22 cellular contexts compared by ENCODE assay signal in genomic region chr20:24968278-24968677, GRCh38. TPM values are rescaled to one million over a fixed set of nuclear protein-coding genes. Genes with fewer than 3 reads are reported as not detected.
DNase-seq lines count a peak whose midpoint lies in the region; ATAC-seq, FAIRE-seq and TF ChIP-seq lines count a peak whose summit lies in the region.
"Had no signal": no experiment of that assay in that cellular context is flagged by ENCODE, and none has a peak within 500 bp of the region (broad histone marks: within the 10 kb centered on the region; RNA-seq: fewer than 3 reads in every experiment).

No MANE protein-coding gene starts in this region.

- no CpG with 5 or more reads among the region's 5 CpGs for WGBS in H9 (ENCODE audit: extremely low coverage, insufficient read length, low lambda C conversion rate)

- no peak overlapping the region for H3T11ph ChIP-seq in H9 (ENCODE audit: low read length)

- H2BK5ac ChIP-seq in H9 (ENCODE audit: insufficient read length, low read length), result no peak overlapping the region

- no peak overlapping the region for H2AK5ac ChIP-seq in H9 (ENCODE audit: insufficient read length, low read length)

- H3K14ac ChIP-seq in H9 (ENCODE audit: insufficient read depth, low read length), result no peak overlapping the region

- H4K91ac ChIP-seq in H9 (ENCODE audit: insufficient read length, low read depth, low read length), result no peak overlapping the region

- no peak overlapping the region for H3K4ac ChIP-seq in H9 (ENCODE audit: low read depth, low read length)

- H4K8ac ChIP-seq in H9 (replicated peaks; ENCODE audit: insufficient read length, low read depth, low read length), result no peak overlapping the region

- no peak overlapping the region for H3K4me3 ChIP-seq in OCI-LY3 (ENCODE audit: low read length)
- no peak overlapping the region for H3K4me3 ChIP-seq in kidney (ENCODE audit: low read length in 2 of 2)
- H3K4me3 ChIP-seq: BLaER1, esophagus muscularis mucosa, PC-9, uterus had no signal

- no peaks in the 10 kb centered on the region for H3K4me1 ChIP-seq in H9 (ENCODE audit: insufficient read depth, low read length)
- H3K4me1 ChIP-seq in OCI-LY3 (ENCODE audit: low read length), result peaks cover 40% of the 10 kb centered on the region
- no peaks in the 10 kb centered on the region for H3K4me1 ChIP-seq in kidney (ENCODE audit: control insufficient read depth in 1 of 2, insufficient read depth in 1 of 2, low read depth in 1 of 2, low read length in 2 of 2)
- H3K4me1 ChIP-seq: esophagus muscularis mucosa, uterus had no signal

- no peak overlapping the region for H2BK120ac ChIP-seq in H9 (ENCODE audit: low read depth, low read length, poor library complexity, severe bottlenecking)

- peaks cover 30 to 80% (median 52%) of the 10 kb centered on the region in 3 experiments; a peak in 6 of 7 replicates for H3K36me3 Mint-ChIP-seq in H9 (ENCODE audit: insufficient read depth in 1 of 3, low read depth in 3 of 3)

- intact Hi-C loops in kidney (cut with DNase I), result no loop called here

- no peaks in the 10 kb centered on the region for H3K4me1 Mint-ChIP-seq in H9

- FAIRE-seq in kidney (lab: Jason Lieb, UNC), result no peak

- no peak overlapping the region for H2BK15ac ChIP-seq in H9 (ENCODE audit: low read depth, low read length)

- H3K27me3 ChIP-seq in H9 (ENCODE audit: insufficient read depth, low read length), result no peaks in the 10 kb centered on the region
- no peaks in the 10 kb centered on the region for H3K27me3 ChIP-seq in OCI-LY3 (ENCODE audit: low read depth, low read length)
- H3K27me3 ChIP-seq: BLaER1, esophagus muscularis mucosa, uterus had no signal

- no peaks in the 10 kb centered on the region for H3K23me2 ChIP-seq in H9 (ENCODE audit: insufficient read length, low read depth, low read length, poor library complexity, severe bottlenecking)

- no peak overlapping the region for H3K9ac ChIP-seq in H9 (ENCODE audit: extremely low read depth, insufficient read length, low read length)
- no peak overlapping the region for H3K9ac ChIP-seq in OCI-LY3 (ENCODE audit: low read length)
- no peak overlapping the region for H3K9ac ChIP-seq in kidney (ENCODE audit: low read length in 2 of 2)
- H3K9ac ChIP-seq: BLaER1, SK-N-SH had no signal

- H3K27me3 Mint-ChIP-seq in H9 (ENCODE audit: low read depth), result no peaks in the 10 kb centered on the region
- H3K27me3 Mint-ChIP-seq: brain had no signal

- no peak overlapping the region for H3K27ac Mint-ChIP-seq in H9
- H3K27ac Mint-ChIP-seq: activated naive CD4-positive, alpha-beta T cell treated with anti-CD3 and anti-CD28 coated beads for 36 hours; nephron had no signal

- H3K4me2 ChIP-seq in H9 (ENCODE audit: insufficient read depth, insufficient read length, low read length) (no peak overlapping the region), OCI-LY3 (ENCODE audit: low read length) (0 out of 2 replicates have a peak overlapping the region, but pooled peaks have one; percentile 8)
- H3K4me2 ChIP-seq: BLaER1, PC-9, SK-N-SH had no signal

- H3K18ac ChIP-seq in H9 (ENCODE audit: insufficient read length, low read depth, low read length), result no peak overlapping the region

- H3K79me2 ChIP-seq in H9 (ENCODE audit: insufficient read depth, low read length), result no peaks in the 10 kb centered on the region
- H3K79me2 ChIP-seq in OCI-LY3 (ENCODE audit: low read length), result no peaks in the 10 kb centered on the region

- H2BK20ac ChIP-seq in H9 (ENCODE audit: low read depth, low read length, poor library complexity, severe bottlenecking), result no peak overlapping the region

- TF ChIP-seq CTCF in H9 (conservative IDR thresholded peaks at IDR 0.05) (no peak), OCI-LY3 (IDR thresholded peaks at IDR 0.05; ENCODE audit: low read depth, low read length) (no peak), kidney (IDR thresholded peaks at IDR 0.05; ENCODE audit: borderline replicate concordance, extremely low read depth, insufficient read depth) (no peak)

- H3K56ac ChIP-seq in H9 (ENCODE audit: insufficient read length, low read depth, low read length), result no peak overlapping the region

- H3K36me3 ChIP-seq in OCI-LY3 (replicated peaks; ENCODE audit: low read depth, low read length) (peaks cover 53% of the 10 kb centered on the region), kidney (ENCODE audit: control insufficient read depth in 1 of 2, insufficient read depth in 2 of 2, low read length in 2 of 2) (peaks cover 19 to 62% of the 10 kb centered on the region in 2 donors)
- H3K36me3 ChIP-seq: uterus had no signal

- no peaks in the 10 kb centered on the region for H3K9me3 Mint-ChIP-seq in H9
- H3K9me3 Mint-ChIP-seq: activated naive CD4-positive, alpha-beta T cell treated with anti-CD3 and anti-CD28 coated beads for 36 hours; brain had no signal

- H4K20me1 ChIP-seq in H9 (ENCODE audit: control insufficient read depth, insufficient read depth, insufficient read length) (no peaks in the 10 kb centered on the region), OCI-LY3 (ENCODE audit: insufficient read depth, low read length) (no peaks in the 10 kb centered on the region)

- no peak overlapping the region for H2AFZ ChIP-seq in H9 (ENCODE audit: low read length)
- no peak overlapping the region for H2AFZ ChIP-seq in OCI-LY3 (ENCODE audit: low read depth, low read length)
- H2AFZ ChIP-seq: PC-9 had no signal

- H3K79me1 ChIP-seq in H9 (ENCODE audit: insufficient read depth, low read depth, low read length, poor library complexity, severe bottlenecking), result no peaks in the 10 kb centered on the region

- H4K5ac ChIP-seq in H9 (ENCODE audit: insufficient read length, low read depth, low read length), result no peak overlapping the region

- DNase-seq in NCI-H146 (lab: John Stamatoyannopoulos, UW), result peak; percentile 8
- DNase-seq in NCI-H146 treated with DMSO at 0.1 percent for 48 hours (lab: John Stamatoyannopoulos, UW; ENCODE audit: unreplicated experiment), result no peak
- peak; percentile 10 for DNase-seq in H9
- peak; percentile 12 for DNase-seq in kidney
- DNase-seq in hippocampal formation (lab: John Stamatoyannopoulos, UW), result no peak
- DNase-seq in activated CD4-positive, CD25-positive, alpha-beta regulatory T cell treated with anti-CD3 and anti-CD28 coated beads, Interleukin-2, amount 50 U/mL, for 72 hours, result no peak
- DNase-seq: activated naive CD4-positive, alpha-beta T cell treated with anti-CD3 and anti-CD28 coated beads for 36 hours; DMS79 treated with DMSO at 0.1 percent for 48 hours; MV-4-11; NCI-H526 treated with DMSO at 0.1 percent for 48 hours; PC-9; SK-N-SH; uterus had no signal

- H3K27ac ChIP-seq in H9 (ENCODE audit: insufficient read length, low read depth, low read length), result no peak overlapping the region
- no peak overlapping the region for H3K27ac ChIP-seq in OCI-LY3 (ENCODE audit: low read length)
- no peak overlapping the region for H3K27ac ChIP-seq in kidney (ENCODE audit: low read depth in 2 of 2, low read length in 2 of 2)
- H3K27ac ChIP-seq: BLaER1, esophagus muscularis mucosa, PC-9, uterus had no signal

- no peak overlapping the region for H3K23ac ChIP-seq in H9 (ENCODE audit: insufficient read length, low read depth, low read length)

- H3K4me3 Mint-ChIP-seq in H9, result no peak overlapping the region
- H3K4me3 Mint-ChIP-seq: activated naive CD4-positive, alpha-beta T cell treated with anti-CD3 and anti-CD28 coated beads for 36 hours; brain; nephron had no signal

- H3K9me3 ChIP-seq in H9 (ENCODE audit: control insufficient read depth, low read depth, low read length), result no peaks in the 10 kb centered on the region
- no peaks in the 10 kb centered on the region for H3K9me3 ChIP-seq in OCI-LY3 (ENCODE audit: insufficient read depth, low read length)
- no peaks in the 10 kb centered on the region for H3K9me3 ChIP-seq in kidney (ENCODE audit: control insufficient read depth in 1 of 2, low read length in 2 of 2)
- H3K9me3 ChIP-seq: BLaER1, esophagus muscularis mucosa, SK-N-SH, uterus had no signal

- H2BK12ac ChIP-seq in H9 (ENCODE audit: insufficient read length, low read depth, low read length), result no peak overlapping the region

- no peak for ATAC-seq in HG03457 (IDR thresholded peaks at IDR 0.05; ENCODE audit: unreplicated experiment)

RNA-seq across cellular contexts. Expression of gene CST7, which starts 19.2 kb away (rescaled TPM):
- total RNA-seq in H9 (2021) (not detected in 2 replicates), kidney (3.7 TPM)
- polyA plus RNA-seq in kidney (ENCODE audit: insufficient read depth, low read depth, low replicate concordance), result 1.4 TPM
- total RNA-seq: A172, glomerular endothelial cell, PC-9, pulmonary artery endothelial cell had no signal

RNA-seq across cellular contexts. Expression of gene APMAP, which starts 24.3 kb away (rescaled TPM):
- 67.8 and 69.1 TPM in 2 replicates for total RNA-seq in H9 (2021)
- 90.9 TPM for total RNA-seq in kidney
- 79.7 TPM for polyA plus RNA-seq in kidney (ENCODE audit: insufficient read depth, low read depth, low replicate concordance)

Comparison
In these comparisons a context has a peak if more than half of its experiments do, and no peak if none do; other contexts are left out.
1. DNase-seq: peak in NCI-H146 (single experiment), H9 (single experiment) and kidney (single experiment); none in NCI-H146 treated with DMSO at 0.1 percent for 48 hours (single experiment), hippocampal formation (0 of 2) and activated CD4-positive, CD25-positive, alpha-beta regulatory T cell treated with anti-CD3 and anti-CD28 coated beads, Interleukin-2, amount 50 U/mL, for 72 hours (single experiment).